In genomic region chr3:32105291-32106131, GRCh38 we compare ENCODE assay signal across 9 cellular contexts. TPM values are rescaled to one million over a fixed set of nuclear protein-coding genes. Genes with fewer than 3 reads are reported as not detected.
DNase-seq lines count a peak whose midpoint lies in the region; ATAC-seq and TF ChIP-seq lines count a peak whose summit lies in the region.
"Had no signal": no experiment of that assay in that cellular context is flagged by ENCODE, and none has a peak within 500 bp of the region (broad histone marks: within the 10 kb centered on the region; RNA-seq: fewer than 3 reads in every experiment).

No MANE protein-coding gene starts in this region.

- H3K4me3 Mint-ChIP-seq in activated CD4-positive, alpha-beta T cell treated with anti-CD3 and anti-CD28 coated beads for 36 hours: peak overlapping the region; percentile 92
- peak overlapping the region; percentile 84 for H3K4me3 Mint-ChIP-seq in activated CD4-positive, alpha-beta memory T cell treated with anti-CD3 and anti-CD28 coated beads, Interleukin-2, amount 10 ng/mL, durations not matched to agents 7 days and 5 days
- H3K4me3 Mint-ChIP-seq in stimulated activated naive B cell treated with anti-CD40 and anti-IgM and Interleukin-4, amounts not matched to agents 10 μg/mL and 1 μg/mL and 100 μg/mL, for 72 hours: peak overlapping the region; percentile 90 to 92

- 89% methylated on average over 7 of the region's 7 CpGs for WGBS in hepatocyte (ENCODE audit: low lambda C conversion rate, missing lambda C conversion rate)

- H3K27me3 Mint-ChIP-seq in activated CD4-positive, alpha-beta T cell treated with anti-CD3 and anti-CD28 coated beads for 36 hours: no peaks in the 10 kb centered on the region
- H3K27me3 Mint-ChIP-seq in activated CD4-positive, alpha-beta memory T cell treated with anti-CD3 and anti-CD28 coated beads, Interleukin-2, amount 10 ng/mL, durations not matched to agents 7 days and 5 days: no peaks in the 10 kb centered on the region
- H3K27me3 Mint-ChIP-seq in stimulated activated naive B cell treated with anti-CD40 and anti-IgM and Interleukin-4, amounts not matched to agents 10 μg/mL and 1 μg/mL and 100 μg/mL, for 72 hours: no peaks in the 10 kb centered on the region

- no peaks in the 10 kb centered on the region for H4K20me1 ChIP-seq in hepatocyte (ENCODE audit: insufficient read depth, poor library complexity, severe bottlenecking)

- ATAC-seq in activated CD4-positive, alpha-beta T cell treated with anti-CD3 and anti-CD28 coated beads for 36 hours: peak; percentile 23
- no peak for ATAC-seq in stimulated activated naive B cell treated with anti-CD40 and anti-IgM and Interleukin-4, amounts not matched to agents 10 μg/mL and 1 μg/mL and 100 μg/mL, for 72 hours (replicated peaks)
- no peak for ATAC-seq in HG03045 (IDR thresholded peaks at IDR 0.05; ENCODE audit: unreplicated experiment)

- H3K27ac ChIP-seq in hepatocyte: no peak overlapping the region

- H3K79me2 ChIP-seq in hepatocyte: peaks cover 9% of the 10 kb centered on the region

- no peak for TF ChIP-seq CTCF in hepatocyte (IDR thresholded peaks at IDR 0.05; ENCODE audit: poor library complexity)

- no peaks in the 10 kb centered on the region for H3K27me3 ChIP-seq in hepatocyte
- H3K27me3 ChIP-seq: left lung had no signal

- no peaks in the 10 kb centered on the region for H3K9me2 ChIP-seq in hepatocyte (replicated peaks; ENCODE audit: insufficient read depth)

- POLR2A ChIA-PET in activated CD4-positive, alpha-beta T cell treated with anti-CD3 and anti-CD28 coated beads for 36 hours (lab: Charles Lee): interaction anchor here (1.0 to 1.2 kb wide), 2 partner anchors 9 to 266 kb away, joined by 3 to 4 read pairs; no protein-coding TSS in a partner anchor
- POLR2A ChIA-PET in activated CD4-positive, alpha-beta memory T cell treated with anti-CD3 and anti-CD28 coated beads, Interleukin-2, amount 10 ng/mL, durations not matched to agents 7 days and 5 days (lab: Charles Lee): interaction anchor here (0.6 to 1.4 kb wide), 4 partner anchors 9 to 572 kb away, joined by 3 to 9 read pairs (median 6); partner anchors contain the start of gene STT3B

- H3K4me1 Mint-ChIP-seq in activated CD4-positive, alpha-beta T cell treated with anti-CD3 and anti-CD28 coated beads for 36 hours: peaks cover 29% of the 10 kb centered on the region
- peaks cover 31% of the 10 kb centered on the region for H3K4me1 Mint-ChIP-seq in activated CD4-positive, alpha-beta memory T cell treated with anti-CD3 and anti-CD28 coated beads, Interleukin-2, amount 10 ng/mL, durations not matched to agents 7 days and 5 days
- H3K4me1 Mint-ChIP-seq in stimulated activated naive B cell treated with anti-CD40 and anti-IgM and Interleukin-4, amounts not matched to agents 10 μg/mL and 1 μg/mL and 100 μg/mL, for 72 hours: peaks cover 17 to 32% of the 10 kb centered on the region in 2 donors

- no peaks in the 10 kb centered on the region for H3K36me3 ChIP-seq in hepatocyte (replicated peaks; ENCODE audit: insufficient read depth, low read depth)
- H3K36me3 ChIP-seq: left lung had no signal

- H2AFZ ChIP-seq in hepatocyte: peak overlapping the region; percentile 98

- DNase-seq in activated CD4-positive, alpha-beta T cell treated with anti-CD3 and anti-CD28 coated beads for 36 hours: peak; percentile 33
- no peak for DNase-seq in activated CD4-positive, alpha-beta T cell treated with anti-CD3 and anti-CD28 coated beads, Interleukin-2, amount 50 U/mL, for 48 hours
- DNase-seq in activated CD4-positive, alpha-beta memory T cell treated with anti-CD3 and anti-CD28 coated beads, Interleukin-2, amount 10 ng/mL, durations not matched to agents 7 days and 5 days: no peak
- no peak for DNase-seq in hepatocyte (ENCODE audit: low spot score)
- no peak for DNase-seq in stimulated activated naive B cell treated with anti-CD40 and anti-IgM and Interleukin-4, amounts not matched to agents 10 μg/mL and 1 μg/mL and 100 μg/mL, for 72 hours
- no peak for DNase-seq in GDM1 (lab: John Stamatoyannopoulos, UW)
- no peak for DNase-seq in COLO829 (ENCODE audit: low spot score)

- H3K9me3 Mint-ChIP-seq in activated CD4-positive, alpha-beta T cell treated with anti-CD3 and anti-CD28 coated beads for 36 hours (ENCODE audit: low read depth): peaks cover 9% of the 10 kb centered on the region
- H3K9me3 Mint-ChIP-seq in activated CD4-positive, alpha-beta memory T cell treated with anti-CD3 and anti-CD28 coated beads, Interleukin-2, amount 10 ng/mL, durations not matched to agents 7 days and 5 days: peaks cover 7% of the 10 kb centered on the region
- H3K9me3 Mint-ChIP-seq in stimulated activated naive B cell treated with anti-CD40 and anti-IgM and Interleukin-4, amounts not matched to agents 10 μg/mL and 1 μg/mL and 100 μg/mL, for 72 hours: peaks cover 10 to 11% of the 10 kb centered on the region in 2 donors

- CTCF ChIA-PET in activated CD4-positive, alpha-beta T cell treated with anti-CD3 and anti-CD28 coated beads for 36 hours (lab: Charles Lee): interaction anchor here (1.2 to 1.9 kb wide), 2 partner anchors 9 to 86 kb away, joined by 4 read pairs; no protein-coding TSS in a partner anchor
- CTCF ChIA-PET in activated CD4-positive, alpha-beta memory T cell treated with anti-CD3 and anti-CD28 coated beads, Interleukin-2, amount 10 ng/mL, durations not matched to agents 7 days and 5 days (lab: Charles Lee): interaction anchor here (1.1 to 2.4 kb wide), 2 partner anchors 39 to 573 kb away, joined by 3 to 8 read pairs; partner anchors contain the start of gene STT3B

- H3K36me3 Mint-ChIP-seq in activated CD4-positive, alpha-beta T cell treated with anti-CD3 and anti-CD28 coated beads for 36 hours (ENCODE audit: low read depth): peaks cover 3% of the 10 kb centered on the region
- peaks cover 11% of the 10 kb centered on the region for H3K36me3 Mint-ChIP-seq in activated CD4-positive, alpha-beta memory T cell treated with anti-CD3 and anti-CD28 coated beads, Interleukin-2, amount 10 ng/mL, durations not matched to agents 7 days and 5 days (ENCODE audit: low read depth)
- H3K36me3 Mint-ChIP-seq in stimulated activated naive B cell treated with anti-CD40 and anti-IgM and Interleukin-4, amounts not matched to agents 10 μg/mL and 1 μg/mL and 100 μg/mL, for 72 hours: peaks cover 11 to 18% of the 10 kb centered on the region in 2 donors

- H3K4me1 ChIP-seq in hepatocyte (ENCODE audit: insufficient read depth): peaks cover 18% of the 10 kb centered on the region

- intact Hi-C loops in activated CD4-positive, alpha-beta T cell treated with anti-CD3 and anti-CD28 coated beads for 36 hours (cut with DNase I, micrococcal nuclease): loop anchor here (1.0 to 10.0 kb wide), 10 partner anchors 9 to 1339 kb away; partner anchors contain the start of genes DYNC1LI1 (in 2 of the 2), STT3B (in 2 of the 2), CMTM6 (in 1 of the 2) and CMTM7 (in 1 of the 2)

- H3K4me3 ChIP-seq in hepatocyte: no peak overlapping the region

- peak overlapping the region; percentile 57 for H3K27ac Mint-ChIP-seq in activated CD4-positive, alpha-beta T cell treated with anti-CD3 and anti-CD28 coated beads for 36 hours
- H3K27ac Mint-ChIP-seq in activated CD4-positive, alpha-beta memory T cell treated with anti-CD3 and anti-CD28 coated beads, Interleukin-2, amount 10 ng/mL, durations not matched to agents 7 days and 5 days: no peak overlapping the region
- H3K27ac Mint-ChIP-seq in stimulated activated naive B cell treated with anti-CD40 and anti-IgM and Interleukin-4, amounts not matched to agents 10 μg/mL and 1 μg/mL and 100 μg/mL, for 72 hours: peak overlapping the region; percentile 91

- peak overlapping the region; percentile 84 for H3K4me2 ChIP-seq in hepatocyte

- H3K9me3 ChIP-seq in hepatocyte (ENCODE audit: low read depth): no peaks in the 10 kb centered on the region

RNA-seq across cellular contexts. Expression of gene GPD1L, which starts 0.9 kb away (rescaled TPM):
- 10 to 100 TPM in 1 of 2 experiments, 1 to 10 TPM in 1; 6.6 to 10.1 TPM for total RNA-seq in activated CD4-positive, alpha-beta T cell treated with anti-CD3 and anti-CD28 coated beads for 36 hours
- 10 to 100 TPM; 19.5 to 20.7 TPM for total RNA-seq in activated CD4-positive, alpha-beta memory T cell treated with anti-CD3 and anti-CD28 coated beads, Interleukin-2, amount 10 ng/mL, durations not matched to agents 7 days and 5 days
- total RNA-seq in hepatocyte: 15.2 and 21.9 TPM in 2 replicates
- 6.8 and 7.5 TPM in 2 replicates for polyA plus RNA-seq in hepatocyte
